1 cellular context compared by ENCODE assay signal in genomic region chr16:19521471-19522368, GRCh38.
TF ChIP-seq lines count a peak whose summit lies in the region.

GDE1 (minus strand) TSS chr16:19522098; CDS start chr16:19521964, 134 bp downstream.

TF ChIP-seq in WTC11, 78 proteins besides CTCF, POLR2A, EP300 and RAD21 (continued from another document and continues in another):
- TF ChIP-seq E2F1 (CRISPR knock-in tag; IDR thresholded peaks at IDR 0.05): no peak
- no peak for TF ChIP-seq USF2 (CRISPR knock-in tag; IDR thresholded peaks at IDR 0.05)
- no peak for TF ChIP-seq ZBTB43 (CRISPR knock-in tag; IDR thresholded peaks at IDR 0.05)
- no peak for TF ChIP-seq ZNF263 (CRISPR knock-in tag; IDR thresholded peaks at IDR 0.05; ENCODE audit: low read depth)
- TF ChIP-seq ARID4B (CRISPR knock-in tag; IDR thresholded peaks at IDR 0.05; ENCODE audit: borderline replicate concordance): peak; percentile 81; the same call in 1 of the 2 replicates
- no peak for TF ChIP-seq ZNF512 (CRISPR knock-in tag; IDR thresholded peaks at IDR 0.05; ENCODE audit: borderline replicate concordance)
- TF ChIP-seq RORB (CRISPR knock-in tag; IDR thresholded peaks at IDR 0.05): no peak
- TF ChIP-seq ZNF219 (CRISPR knock-in tag; IDR thresholded peaks at IDR 0.05; ENCODE audit: borderline replicate concordance): 0 out of 2 replicates have a peak, but pooled peaks have one; percentile 78
- TF ChIP-seq ERG (CRISPR knock-in tag; IDR thresholded peaks at IDR 0.05): no peak
- TF ChIP-seq SMAD4 (CRISPR knock-in tag; IDR thresholded peaks at IDR 0.05): no peak
- no peak for TF ChIP-seq AFF4 (CRISPR knock-in tag; IDR thresholded peaks at IDR 0.05; ENCODE audit: borderline replicate concordance)
- TF ChIP-seq TEAD1 (CRISPR knock-in tag; IDR thresholded peaks at IDR 0.05): no peak
- no peak for TF ChIP-seq KAT7 (CRISPR knock-in tag; IDR thresholded peaks at IDR 0.05; ENCODE audit: borderline replicate concordance)
- TF ChIP-seq STAT6 (CRISPR knock-in tag; conservative IDR thresholded peaks at IDR 0.05; ENCODE audit: low read depth): no peak
- TF ChIP-seq JAZF1 (CRISPR knock-in tag; IDR thresholded peaks at IDR 0.05): no peak
- TF ChIP-seq JUN (CRISPR knock-in tag; IDR thresholded peaks at IDR 0.05): 0 out of 2 replicates have a peak, but pooled peaks have one; percentile 39
- TF ChIP-seq ATF6 (CRISPR knock-in tag; IDR thresholded peaks at IDR 0.05): no peak
- no peak for TF ChIP-seq OVOL2 (CRISPR knock-in tag; IDR thresholded peaks at IDR 0.05; ENCODE audit: borderline replicate concordance)
- TF ChIP-seq ZNF423 (CRISPR knock-in tag; IDR thresholded peaks at IDR 0.05): no peak
- no peak for TF ChIP-seq ZSCAN18 (CRISPR knock-in tag; IDR thresholded peaks at IDR 0.05)
- TF ChIP-seq AR (CRISPR knock-in tag; IDR thresholded peaks at IDR 0.05): no peak
- no peak for TF ChIP-seq NR1H2 (CRISPR knock-in tag; IDR thresholded peaks at IDR 0.05)
- TF ChIP-seq SMAD3 (CRISPR knock-in tag; IDR thresholded peaks at IDR 0.05; ENCODE audit: borderline replicate concordance): no peak
- no peak for TF ChIP-seq CREB1 (CRISPR knock-in tag; IDR thresholded peaks at IDR 0.05)
- TF ChIP-seq ZMAT4 (CRISPR knock-in tag; IDR thresholded peaks at IDR 0.05): no peak
- TF ChIP-seq HMGA2 (CRISPR knock-in tag; IDR thresholded peaks at IDR 0.05): no peak
- TF ChIP-seq FOXJ3 (CRISPR knock-in tag; IDR thresholded peaks at IDR 0.05; ENCODE audit: borderline replicate concordance): no peak
